In genomic region chr19:40576181-40576584, GRCh38 we compare ENCODE assay signal across 8 cellular contexts. TPM values are rescaled to one million over a fixed set of nuclear protein-coding genes. Genes with fewer than 3 reads are reported as not detected.
DNase-seq lines count a peak whose midpoint lies in the region; ATAC-seq and TF ChIP-seq lines count a peak whose summit lies in the region.

No MANE protein-coding gene starts in this region.

- H3K9me3 Mint-ChIP-seq in effector memory CD8-positive, alpha-beta T cell = no peaks in the 10 kb centered on the region

- DNase-seq in DMS79 treated with DMSO at 0.1 percent for 48 hours (lab: John Stamatoyannopoulos, UW) (peak; percentile 47), GM23248 (no peak), Peyer's patch (no peak), OCI-M1 (lab: John Stamatoyannopoulos, UW) (no peak), CD1c-positive myeloid dendritic cell (ENCODE audit: extremely low spot score) (no peak)
- DNase-seq in effector memory CD8-positive, alpha-beta T cell = no peak
- no peak for DNase-seq in effector CD4-positive, alpha-beta T cell

- TF ChIP-seq POLR2A in Peyer's patch (IDR thresholded peaks at IDR 0.05) = no peak

- no peaks in the 10 kb centered on the region for H3K27me3 ChIP-seq in GM23248 (replicated peaks; ENCODE audit: insufficient read depth)
- H3K27me3 ChIP-seq in Peyer's patch = no peaks in the 10 kb centered on the region
- H3K27me3 ChIP-seq in neural cell (ENCODE audit: insufficient read depth, low read depth, low read length) = no peaks in the 10 kb centered on the region

- H3K27ac ChIP-seq in GM23248 = no peak overlapping the region
- H3K27ac ChIP-seq in Peyer's patch = peak overlapping the region in 3 of 4 donors; percentile 65 to 87 (median 84)
- H3K27ac ChIP-seq in neural cell (ENCODE audit: low read length) = no peak overlapping the region

- peaks cover 16 to 19% of the 10 kb centered on the region in 2 donors for H3K4me1 Mint-ChIP-seq in effector memory CD8-positive, alpha-beta T cell (ENCODE audit: low read depth in 2 of 2)

- H3K9me3 ChIP-seq in GM23248 (ENCODE audit: low read depth) (no peaks in the 10 kb centered on the region), Peyer's patch (no peaks in the 10 kb centered on the region), neural cell (ENCODE audit: low read length) (no peaks in the 10 kb centered on the region)

- WGBS in GM23248 (ENCODE audit: low coverage in 1 of 2, low lambda C conversion rate in 2 of 2, missing lambda C conversion rate in 2 of 2), 2 experiments = 4 to 5% methylated on average over 9 to 19 of the region's 19 CpGs

- H3K4me3 ChIP-seq in GM23248 = peak overlapping the region; percentile 90
- H3K4me3 ChIP-seq in Peyer's patch = peak overlapping the region; percentile 63 to 98 (median 74)
- peak overlapping the region; percentile 89 for H3K4me3 ChIP-seq in neural cell (ENCODE audit: low read length)

- in situ Hi-C loops in GM23248 (cut with MboI) = no loop called here

- H3K27me3 Mint-ChIP-seq in effector memory CD8-positive, alpha-beta T cell = no peaks in the 10 kb centered on the region

- no peak for TF ChIP-seq EP300 in neural cell (conservative IDR thresholded peaks at IDR 0.05; ENCODE audit: poor library complexity, severe bottlenecking)

- H3F3A ChIP-seq in GM23248 (ENCODE audit: insufficient read depth) (no peaks in the 10 kb centered on the region), neural cell (ENCODE audit: insufficient read depth, low read length, poor library complexity, severe bottlenecking) (no peaks in the 10 kb centered on the region)

- TF ChIP-seq CTCF in Peyer's patch (IDR thresholded peaks at IDR 0.05) (no peak), neural cell (IDR thresholded peaks at IDR 0.05; ENCODE audit: poor library complexity, severe bottlenecking) (no peak)

- peaks cover 6% of the 10 kb centered on the region for H3K4me1 ChIP-seq in GM23248 (ENCODE audit: insufficient read depth)
- H3K4me1 ChIP-seq in Peyer's patch = peaks cover 0 to 9% (median 0%) of the 10 kb centered on the region in 4 donors

- H2AFZ ChIP-seq in GM23248 (peak overlapping the region; percentile 92), neural cell (ENCODE audit: low read depth, low read length) (no peak overlapping the region)

- no peaks in the 10 kb centered on the region for H3K9me2 ChIP-seq in GM23248 (ENCODE audit: insufficient read depth)
- no peaks in the 10 kb centered on the region for H3K9me2 ChIP-seq in neural cell (ENCODE audit: insufficient read depth, low read length)

- H3K79me2 ChIP-seq in GM23248 (ENCODE audit: insufficient read depth) = no peaks in the 10 kb centered on the region
- no peaks in the 10 kb centered on the region for H3K79me2 ChIP-seq in neural cell (replicated peaks; ENCODE audit: insufficient read depth, low read length)

- H3K9ac ChIP-seq in GM23248 (peak overlapping the region; percentile 86; the same call in 1 of the 2 replicates), neural cell (ENCODE audit: low read length) (no peak overlapping the region)

- H4K20me1 ChIP-seq in GM23248 (ENCODE audit: insufficient read depth) (no peaks in the 10 kb centered on the region), neural cell (ENCODE audit: insufficient read depth) (no peaks in the 10 kb centered on the region)

- peak overlapping the region; percentile 91 to 93 for H3K27ac Mint-ChIP-seq in effector memory CD8-positive, alpha-beta T cell

- no peak for TF ChIP-seq RAD21 in neural cell (conservative IDR thresholded peaks at IDR 0.05)

- H3K36me3 Mint-ChIP-seq in effector memory CD8-positive, alpha-beta T cell (ENCODE audit: insufficient read depth) = peaks cover 30% of the 10 kb centered on the region

- H3K36me3 ChIP-seq in GM23248 (ENCODE audit: low read depth) (0 out of 2 replicates have a peak, but pooled peaks cover 4% of the 10 kb centered on the region), Peyer's patch (peaks cover 0 to 11% (median 0%) of the 10 kb centered on the region in 3 donors), neural cell (ENCODE audit: insufficient read depth, low read length) (no peaks in the 10 kb centered on the region)

- H3K4me2 ChIP-seq in GM23248 (ENCODE audit: unreplicated experiment) = no peak overlapping the region
- no peak overlapping the region for H3K4me2 ChIP-seq in neural cell (ENCODE audit: low read length)

- ATAC-seq in effector memory CD8-positive, alpha-beta T cell (replicated peaks) = peak; percentile 38

- H3K4me3 Mint-ChIP-seq in effector memory CD8-positive, alpha-beta T cell = peak overlapping the region; percentile 85 to 88

TF ChIP-seq in neural cell, 6 proteins besides CTCF, POLR2A, EP300 and RAD21:
- no peak for TF ChIP-seq POLR2AphosphoS5 (IDR thresholded peaks at IDR 0.05)
- no peak for TF ChIP-seq MXI1 (conservative IDR thresholded peaks at IDR 0.05; ENCODE audit: poor library complexity, severe bottlenecking)
- TF ChIP-seq TAF1 (IDR thresholded peaks at IDR 0.05; ENCODE audit: low read depth) = no peak
- TF ChIP-seq EZH2 (IDR thresholded peaks at IDR 0.05; ENCODE audit: borderline replicate concordance, insufficient read depth, low read length, poor library complexity, severe bottlenecking) = no peak
- no peak for TF ChIP-seq SMC3 (conservative IDR thresholded peaks at IDR 0.05; ENCODE audit: poor library complexity)
- TF ChIP-seq REST (IDR thresholded peaks at IDR 0.05; ENCODE audit: borderline replicate concordance) = no peak

RNA-seq across cellular contexts. Expression of gene SHKBP1, which starts 0.5 kb away (rescaled TPM):
- 27.8 and 36.3 TPM in 2 replicates for total RNA-seq in GM23248 (2014; rRNA removed; shearing (Covaris generic))
- polyA plus RNA-seq in GM23248 (2016; fragmentation: Nextera tagmentation; extraction: Ambion mirVana) (62.2 and 66.4 TPM in 2 replicates), neural cell (3.8 and 6.3 TPM in 2 replicates)
- total RNA-seq in Peyer's patch = 100 to 1,000 TPM in 2 of 4 donors, 10 to 100 TPM in 2; 73.4 to 121 (median 99.9) TPM
- 8.6 and 13.1 TPM in 2 replicates for polyA minus RNA-seq in neural cell

RNA-seq across cellular contexts. Expression of gene LTBP4, which starts 25.0 kb away (rescaled TPM):
- 18.0 and 18.3 TPM in 2 replicates for total RNA-seq in GM23248 (2014; rRNA removed; shearing (Covaris generic))
- 45.5 and 47.2 TPM in 2 replicates for polyA plus RNA-seq in GM23248 (2016; fragmentation: Nextera tagmentation; extraction: Ambion mirVana)
- total RNA-seq in Peyer's patch = 100 to 1,000 TPM; 164 to 484 (median 329) TPM
- 55.6 and 59.7 TPM in 2 replicates for polyA plus RNA-seq in neural cell
- polyA minus RNA-seq in neural cell = 47.0 and 49.8 TPM in 2 replicates

Comparison
In these comparisons a context has a peak if more than half of its experiments do, and no peak if none do; other contexts are left out.
1. H3K27ac ChIP-seq: peak in Peyer's patch (3 of 4); none in GM23248 (single experiment) and neural cell (single experiment).
2. Peak in every context shown above with its lines, with median percentiles within 50 percentile points of each other: H3K4me3 ChIP-seq.